8 cellular contexts compared by ENCODE assay signal in the genomic region with DNA sequence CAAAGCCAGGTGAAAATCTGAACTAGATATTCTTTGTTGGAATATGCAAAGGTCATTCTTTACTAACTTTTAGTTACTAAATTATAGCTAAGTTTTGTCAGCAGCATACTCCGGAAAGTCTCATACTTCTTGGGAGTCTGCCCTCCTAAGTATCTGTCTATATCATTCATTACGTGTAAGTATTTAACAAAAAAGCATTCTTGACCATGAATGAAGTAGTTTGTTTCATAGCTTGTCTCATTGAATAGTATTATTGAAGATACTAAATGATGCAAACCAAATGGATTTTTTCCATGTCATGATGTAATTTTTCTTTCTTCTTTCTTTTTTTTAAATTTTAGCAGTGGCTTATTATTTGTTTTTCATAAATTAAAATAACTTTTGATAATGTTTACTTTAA. TPM values are rescaled to one million over a fixed set of nuclear protein-coding genes. Genes with fewer than 3 reads are reported as not detected.
"Had no signal": no experiment of that assay in that cellular context is flagged by ENCODE, and none has a peak within 500 bp of the region (broad histone marks: within the 10 kb centered on the region; RNA-seq: fewer than 3 reads in every experiment).

No MANE protein-coding gene starts in this region.

- FAIRE-seq: G401.6, GM12878, GM12891, GM12892, GM18507, GM19239 had no signal

- DNase-seq: GDM1, GF-D8 had no signal

- H3K4me3 ChIP-seq: GM12878 had no signal

RNA-seq across cellular contexts. Expression of gene SPX, which starts 9.8 kb away (rescaled TPM):
- total RNA-seq: GM12878 had no signal
